ENCODE assay signal across 9 cellular contexts in genomic region chr3:134449277-134449676, GRCh38. TPM values are rescaled to one million over a fixed set of nuclear protein-coding genes. Genes with fewer than 3 reads are reported as not detected.
DNase-seq lines count a peak whose midpoint lies in the region; ATAC-seq, FAIRE-seq and TF ChIP-seq lines count a peak whose summit lies in the region.
"Had no signal": no experiment of that assay in that cellular context is flagged by ENCODE, and none has a peak within 500 bp of the region (broad histone marks: within the 10 kb centered on the region; RNA-seq: fewer than 3 reads in every experiment).

No MANE protein-coding gene starts in this region.

- ATAC-seq in GM21825 (IDR thresholded peaks at IDR 0.05; ENCODE audit: unreplicated experiment) (no peak), GM21423 (IDR thresholded peaks at IDR 0.05; ENCODE audit: unreplicated experiment) (no peak)

- CTCF ChIA-PET in H1 (lab: Charles Lee; ENCODE audit: partially characterized antibody) = interaction anchor here (0.7 to 2.9 kb wide), 39 partner anchors 8 to 237 kb away, joined by 3 to 26 read pairs (median 4); no protein-coding TSS in a partner anchor

- no peak overlapping the region for H2AK5ac ChIP-seq in H1 (ENCODE audit: low read depth, low read length)

- H2AFZ ChIP-seq in H1 (ENCODE audit: low read length) = peak overlapping the region; percentile 63; the same call in 1 of the 2 replicates

- H3K79me1 ChIP-seq in H1 (ENCODE audit: low read depth, low read length) = no peaks in the 10 kb centered on the region

- H2BK20ac ChIP-seq in H1 (ENCODE audit: low read length) = no peak overlapping the region

- H3K18ac ChIP-seq in H1 (ENCODE audit: extremely low read depth, low read length) = no peak overlapping the region

- POLR2A ChIA-PET in H1 (lab: Charles Lee; ENCODE audit: partially characterized antibody) = interaction anchor here (0.9 to 9.2 kb wide), 4 partner anchors 15 to 82 kb away, joined by 3 to 94 read pairs (median 6); partner anchors contain the start of gene AMOTL2

- no peaks in the 10 kb centered on the region for H3K36me3 ChIP-seq in H1 (ENCODE audit: control insufficient read depth in 2 of 4, insufficient read depth in 4 of 4, low read length in 3 of 4)

- H3K4me1 ChIP-seq in H1 (replicated peaks in 1 of 4; ENCODE audit: control insufficient read depth in 3 of 4, insufficient read depth in 4 of 4, low read length in 3 of 4) = peaks cover 0 to 3% (median 2%) of the 10 kb centered on the region in 4 experiments; a peak in 4 of 7 replicates

- peaks cover 0 to 4% (median 0%) of the 10 kb centered on the region in 4 experiments; a peak in 2 of 7 replicates for H3K27me3 ChIP-seq in H1 (replicated peaks in 1 of 4; ENCODE audit: control insufficient read depth in 3 of 4, extremely low read depth in 1 of 4, insufficient read depth in 3 of 4, low read length in 3 of 4)

- no peak overlapping the region for H3K4me2 ChIP-seq in H1 (ENCODE audit: insufficient read depth in 1 of 2, low read depth in 2 of 2, low read length in 2 of 2)

- H3K27me3 Mint-ChIP-seq in nephron progenitor cell (ENCODE audit: low read depth, poor library complexity) = peaks cover 8% of the 10 kb centered on the region

- FAIRE-seq in H1 (lab: Jason Lieb, UNC) = no peak
- FAIRE-seq: TTC549 had no signal

- H2BK15ac ChIP-seq in H1 (ENCODE audit: low read length) = peak overlapping the region; percentile 66

- no peak overlapping the region for H2BK5ac ChIP-seq in H1 (ENCODE audit: low read depth, low read length)

- peaks cover 28% of the 10 kb centered on the region for H3K4me1 Mint-ChIP-seq in nephron progenitor cell

- no peak overlapping the region for H2BK120ac ChIP-seq in H1 (replicated peaks; ENCODE audit: low read depth, low read length)

- TF ChIP-seq RAD21 in H1 (IDR thresholded peaks at IDR 0.05 in 1 of 2, conservative IDR thresholded peaks at IDR 0.05 in 1 of 2; ENCODE audit: low read depth in 2 of 2, low read length in 2 of 2) = peak; percentile 62 to 75

- no peak overlapping the region for H3K14ac ChIP-seq in H1 (ENCODE audit: insufficient read length)

- no peak overlapping the region for H3K23ac ChIP-seq in H1 (ENCODE audit: insufficient read length)

- no peak overlapping the region for H3K27ac Mint-ChIP-seq in nephron progenitor cell

- peaks cover 17% of the 10 kb centered on the region for H3K9me3 Mint-ChIP-seq in nephron progenitor cell

- H2BK12ac ChIP-seq in H1 (ENCODE audit: low read depth, low read length) = peak overlapping the region; percentile 52; the same call in 1 of the 2 replicates

- H3K4me3 Mint-ChIP-seq in nephron progenitor cell = no peak overlapping the region

- peak; percentile 2 to 8 for DNase-seq in NCI-H187 (lab: John Stamatoyannopoulos, UW)
- DNase-seq in NCI-H187 treated with DMSO at 0.1 percent for 48 hours (lab: John Stamatoyannopoulos, UW) = no peak
- DNase-seq in NCI-H446 treated with DMSO at 0.1 percent for 48 hours (lab: John Stamatoyannopoulos, UW) = peak; percentile 7
- peak in 1 of 2 experiments; percentile 59 for DNase-seq in H1 (ENCODE audit: low read depth in 1 of 2, low spot score in 2 of 2)
- DNase-seq in nephron progenitor cell = no peak
- no peak for DNase-seq in stimulated activated naive CD4-positive, alpha-beta T cell (lab: John Stamatoyannopoulos, UW)

- H4K91ac ChIP-seq in H1 (replicated peaks; ENCODE audit: insufficient read length, low read length) = peak overlapping the region; percentile 31

- H3K27ac ChIP-seq in H1 (ENCODE audit: low read depth, low read length) = no peak overlapping the region

- TF ChIP-seq POLR2A in H1 (IDR thresholded peaks at IDR 0.05; ENCODE audit: control extremely low read depth in 1 of 2, low read depth in 2 of 2, low read length in 2 of 2) = no peak

- no peaks in the 10 kb centered on the region for H3K23me2 ChIP-seq in H1 (ENCODE audit: low read depth, low read length)

- H4K20me1 ChIP-seq in H1 (replicated peaks in 1 of 2; ENCODE audit: control insufficient read depth in 1 of 2, insufficient read depth in 2 of 2, low read length in 2 of 2) = no peaks in the 10 kb centered on the region

- H3K79me2 ChIP-seq in H1 (ENCODE audit: control insufficient read depth in 1 of 2, insufficient read depth in 2 of 2, low read length in 2 of 2) = no peaks in the 10 kb centered on the region

- no peak overlapping the region for H3K9ac ChIP-seq in H1 (replicated peaks in 1 of 4; ENCODE audit: extremely low read depth in 1 of 4, low read depth in 3 of 4, low read length in 3 of 4)

- no peak for TF ChIP-seq EP300 in H1 (IDR thresholded peaks at IDR 0.05; ENCODE audit: borderline replicate concordance in 1 of 2, low read depth in 2 of 2, low read length in 2 of 2)

- peak overlapping the region; percentile 15; the same call in 1 of the 2 replicates for H4K8ac ChIP-seq in H1 (ENCODE audit: extremely low read depth, insufficient read depth, low read length)

- H4K5ac ChIP-seq in H1 (ENCODE audit: insufficient read length, low read depth, low read length) = no peak overlapping the region

- WGBS in H1 (ENCODE audit: extremely low coverage in 1 of 2, insufficient coverage in 1 of 2, insufficient read length in 1 of 2, insufficient replicate concordance in 2 of 2, low coverage in 1 of 2, low lambda C conversion rate in 2 of 2, missing lambda C conversion rate in 1 of 2), 2 experiments = 66% methylated on average over 2 of the region's 2 CpGs; no CpG with 5 or more reads in 1 of the 2 experiments

- no peak overlapping the region for H3K4ac ChIP-seq in H1 (replicated peaks; ENCODE audit: insufficient read length, low read depth, low read length)

- TF ChIP-seq CTCF in H1 (IDR thresholded peaks at IDR 0.05; ENCODE audit: control extremely low read depth in 1 of 3, insufficient read depth in 1 of 3, low read depth in 1 of 3, low read length in 3 of 3) (peak; percentile 45 to 73 (median 59)), nephron progenitor cell (IDR thresholded peaks at IDR 0.05) (peak; percentile 6)

- H3K9me3 ChIP-seq in H1 (ENCODE audit: insufficient read depth in 2 of 2, low read depth in 1 of 2, low read length in 1 of 2) = no peaks in the 10 kb centered on the region

- peaks cover 8% of the 10 kb centered on the region for H3K36me3 Mint-ChIP-seq in nephron progenitor cell (ENCODE audit: low read depth)

- no peak overlapping the region for H3K56ac ChIP-seq in H1 (replicated peaks; ENCODE audit: insufficient read length, low read depth, low read length)

- no peak overlapping the region for H3K4me3 ChIP-seq in H1 (ENCODE audit: extremely low read depth in 1 of 4, insufficient read depth in 2 of 4, low read depth in 3 of 4, low read length in 4 of 4)

TF ChIP-seq in H1, 55 proteins besides CTCF, POLR2A, EP300 and RAD21:
- TF ChIP-seq CBX8 (IDR thresholded peaks at IDR 0.05; ENCODE audit: borderline replicate concordance, low read depth, low read length) (no peak), EZH2 (IDR thresholded peaks at IDR 0.05; ENCODE audit: low read depth, low read length, severe bottlenecking) (no peak), GABPA (IDR thresholded peaks at IDR 0.05; ENCODE audit: borderline replicate concordance, insufficient read depth, low read length) (no peak), SP4 (IDR thresholded peaks at IDR 0.05; ENCODE audit: low read length) (no peak), HDAC6 (IDR thresholded peaks at IDR 0.05; ENCODE audit: low read depth, low read length) (no peak), ASH2L (IDR thresholded peaks at IDR 0.05; ENCODE audit: low read length) (no peak), TBP (IDR thresholded peaks at IDR 0.05; ENCODE audit: low read depth, low read length) (no peak), KDM5A (IDR thresholded peaks at IDR 0.05; ENCODE audit: low read length) (no peak), SP2 (IDR thresholded peaks at IDR 0.05; ENCODE audit: low read length) (no peak), TAF1 (IDR thresholded peaks at IDR 0.05; ENCODE audit: low read depth, low read length) (no peak)

RNA-seq across cellular contexts. Expression of gene ANAPC13, which starts 36.5 kb away (rescaled TPM):
- 31.0 and 34.0 TPM in 2 replicates for total RNA-seq in H1 (2021; fragmentation: NEBNext Ultra II Directional; extraction: Animal tissue kit (Norgen Biotek cat#: 25700))
- polyA plus RNA-seq in H1 (2011; rRNA removed) = 17.0 and 33.3 TPM in 2 replicates
- 43.8 TPM for polyA plus RNA-seq in H1 (2011; cell fraction: cytosol; rRNA removed)
- 4.2 TPM for polyA plus RNA-seq in H1 (2011; cell fraction: nucleus; rRNA removed)
- 30.0 to 63.3 TPM (median 32.0 TPM) in 4 replicates for polyA plus RNA-seq in H1 (2012, experiment 1 of 2)
- 8.1 TPM for polyA plus RNA-seq in H1 (2012, experiment 2 of 2)
- polyA plus RNA-seq in H1 (2013, experiment 1 of 2) = 20.6 TPM
- polyA plus RNA-seq in H1 (2013, experiment 2 of 2) = 22.3 TPM
- polyA minus RNA-seq in H1 (2011; rRNA and poly(A)+ RNA removed) = 13.7 and 16.9 TPM in 2 replicates
- 7.8 TPM for polyA minus RNA-seq in H1 (2011; cell fraction: cytosol; rRNA and poly(A)+ RNA removed)
- 9.8 TPM for polyA minus RNA-seq in H1 (2011; cell fraction: nucleus; rRNA and poly(A)+ RNA removed)

RNA-seq across cellular contexts. Expression of gene CEP63, which starts 36.6 kb away (rescaled TPM):
- total RNA-seq in H1 (2021; fragmentation: NEBNext Ultra II Directional; extraction: Animal tissue kit (Norgen Biotek cat#: 25700)) = 15.5 and 18.2 TPM in 2 replicates
- polyA plus RNA-seq in H1 (2011; rRNA removed) = 4.5 and 5.3 TPM in 2 replicates
- polyA plus RNA-seq in H1 (2011; cell fraction: cytosol; rRNA removed) = 11.4 TPM
- 16.1 TPM for polyA plus RNA-seq in H1 (2011; cell fraction: nucleus; rRNA removed)
- polyA plus RNA-seq in H1 (2012, experiment 1 of 2) = 12.9 to 18.9 TPM (median 15.6 TPM) in 4 replicates
- polyA plus RNA-seq in H1 (2012, experiment 2 of 2) = 1.0 TPM
- polyA plus RNA-seq in H1 (2013, experiment 1 of 2) = 19.9 TPM
- 20.7 TPM for polyA plus RNA-seq in H1 (2013, experiment 2 of 2)
- 3.9 and 11.1 TPM in 2 replicates for polyA minus RNA-seq in H1 (2011; rRNA and poly(A)+ RNA removed)
- 10.1 TPM for polyA minus RNA-seq in H1 (2011; cell fraction: cytosol; rRNA and poly(A)+ RNA removed)
- 35.0 TPM for polyA minus RNA-seq in H1 (2011; cell fraction: nucleus; rRNA and poly(A)+ RNA removed)

Comparison
In these comparisons a context has a peak if more than half of its experiments do, and no peak if none do; other contexts are left out.
1. DNase-seq: peak in NCI-H187 (2 of 2) and NCI-H446 treated with DMSO at 0.1 percent for 48 hours (single experiment); none in NCI-H187 treated with DMSO at 0.1 percent for 48 hours (single experiment), nephron progenitor cell (single experiment) and stimulated activated naive CD4-positive, alpha-beta T cell (0 of 6).